Comparison of ENCODE assay signal across 22 cellular contexts in the genomic region with DNA sequence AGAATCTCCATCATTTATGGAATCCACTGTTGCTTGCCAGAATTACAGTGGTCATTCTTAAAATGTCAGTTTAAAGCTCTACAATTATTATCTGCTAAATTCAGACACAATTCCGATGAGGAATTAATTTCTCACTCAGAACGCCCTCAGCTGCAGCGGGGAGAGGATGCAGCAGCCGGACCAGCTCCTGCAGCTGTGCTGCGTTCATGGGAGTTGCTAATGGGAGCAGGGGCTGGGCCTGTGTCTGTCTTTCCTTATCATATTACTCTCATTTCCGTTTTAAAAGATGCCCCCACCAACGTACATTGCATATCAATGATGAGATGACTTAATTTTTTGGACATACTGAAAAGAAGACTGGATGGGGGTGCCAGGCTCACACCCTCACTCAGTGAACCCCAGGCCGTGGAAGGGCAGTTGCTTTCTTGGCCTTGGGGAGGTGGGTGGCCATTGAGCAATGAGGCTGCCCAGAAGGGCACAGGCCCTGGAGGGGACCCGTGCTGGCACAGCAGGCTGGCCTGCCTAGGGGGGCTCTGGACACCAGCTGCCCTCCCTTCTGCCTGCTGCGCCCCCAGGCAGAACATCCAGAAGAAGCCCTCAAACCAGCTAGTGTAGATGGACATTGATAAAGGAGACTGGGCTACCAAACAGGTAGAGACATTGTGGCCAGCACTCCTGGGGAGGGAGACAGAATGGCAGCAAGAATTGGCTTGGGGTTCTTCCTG.
DNase-seq lines count a peak whose midpoint lies in the region; ATAC-seq lines count a peak whose summit lies in the region.
"Had no signal": no experiment of that assay in that cellular context is flagged by ENCODE, and none has a peak within 500 bp of the region (broad histone marks: within the 10 kb centered on the region; RNA-seq: fewer than 3 reads in every experiment).

No MANE protein-coding gene starts in this region.

- ATAC-seq in HG03457 (IDR thresholded peaks at IDR 0.05; ENCODE audit: unreplicated experiment): no peak

- DNase-seq in activated CD8-positive, alpha-beta memory T cell treated with anti-CD3 and anti-CD28 coated beads for 24 hours: peak; percentile 28
- no peak for DNase-seq in activated CD8-positive, alpha-beta memory T cell treated with anti-CD3 and anti-CD28 coated beads, Interleukin-2, amount 50 U/mL, for 48 hours
- DNase-seq in islet precursor cell: peak; percentile 29
- DNase-seq in stimulated activated CD4-positive, alpha-beta T cell treated with anti-CD3 and anti-CD28 coated beads, Interleukin-15, amount 100 ng/mL, for 24 hours: no peak
- DNase-seq in kidney glomerular epithelial cell (lab: John Stamatoyannopoulos, UW): no peak
- DNase-seq: CD4-positive, CD25-positive, alpha-beta regulatory T cell; EL; GF-D8; GOT3; HCEC 1CT; MV-4-11; NCI-H1105 treated with DMSO at 0.1 percent for 48 hours; NCI-H2029 treated with DMSO at 0.1 percent for 48 hours; NCI-H2171; NCI-H345; NCI-H524; NCI-H774; NK-92 treated with Interleukin-12 subunit alpha and Interleukin-12 subunit beta, amount 100 ng/mL, for 24 hours; SIG-M5 had no signal

- H3K27ac ChIP-seq in cingulate gyrus (ENCODE audit: low read depth, low read length): peak overlapping the region; percentile 55
- H3K27ac ChIP-seq: RWPE1 had no signal

Comparison
In these comparisons a context has a peak if more than half of its experiments do, and no peak if none do; other contexts are left out.
1. DNase-seq: peak in activated CD8-positive, alpha-beta memory T cell treated with anti-CD3 and anti-CD28 coated beads for 24 hours (single experiment) and islet precursor cell (single experiment); none in activated CD8-positive, alpha-beta memory T cell treated with anti-CD3 and anti-CD28 coated beads, Interleukin-2, amount 50 U/mL, for 48 hours (single experiment), stimulated activated CD4-positive, alpha-beta T cell treated with anti-CD3 and anti-CD28 coated beads, Interleukin-15, amount 100 ng/mL, for 24 hours (single experiment) and kidney glomerular epithelial cell (single experiment).